1 cellular context compared by ENCODE assay signal in the genomic region with DNA sequence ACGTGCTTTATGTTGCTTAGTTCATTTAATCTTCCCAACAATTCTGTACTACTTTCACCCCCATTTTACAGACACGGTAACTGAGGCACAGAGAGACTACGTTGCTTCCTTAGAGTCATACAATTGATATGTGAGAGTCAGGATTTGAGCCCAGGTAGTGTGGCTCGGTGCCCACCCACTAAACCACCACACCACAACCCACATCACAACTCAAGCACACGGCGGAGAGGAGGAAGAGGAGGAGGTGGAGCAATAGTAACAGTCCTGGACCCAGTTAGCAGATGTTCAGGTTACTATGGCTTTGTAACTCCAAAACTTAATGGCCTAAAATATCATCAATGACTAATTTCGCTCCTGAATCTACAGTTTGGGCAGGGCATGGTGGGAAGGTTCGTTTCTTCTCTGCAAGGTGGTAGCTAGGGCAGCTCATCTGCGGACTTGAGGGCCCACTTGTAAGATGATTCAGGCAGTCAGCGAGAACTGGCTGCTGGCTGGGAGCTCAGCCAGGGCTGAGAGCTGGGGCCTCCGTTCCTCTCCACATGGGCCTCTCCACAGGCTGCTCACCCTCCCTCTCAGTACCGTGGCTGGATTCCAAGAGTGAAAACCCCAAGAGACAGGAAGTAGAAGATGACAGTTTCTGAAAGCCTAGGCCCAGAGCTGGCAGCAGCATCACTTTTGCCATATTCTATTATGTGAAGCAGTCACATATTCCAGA.
TF ChIP-seq lines count a peak whose summit lies in the region.

No MANE protein-coding gene starts in this region.

TF ChIP-seq in H1, 55 proteins besides CTCF, POLR2A, EP300 and RAD21 (continued from another document):
- TF ChIP-seq, protein P1, sequence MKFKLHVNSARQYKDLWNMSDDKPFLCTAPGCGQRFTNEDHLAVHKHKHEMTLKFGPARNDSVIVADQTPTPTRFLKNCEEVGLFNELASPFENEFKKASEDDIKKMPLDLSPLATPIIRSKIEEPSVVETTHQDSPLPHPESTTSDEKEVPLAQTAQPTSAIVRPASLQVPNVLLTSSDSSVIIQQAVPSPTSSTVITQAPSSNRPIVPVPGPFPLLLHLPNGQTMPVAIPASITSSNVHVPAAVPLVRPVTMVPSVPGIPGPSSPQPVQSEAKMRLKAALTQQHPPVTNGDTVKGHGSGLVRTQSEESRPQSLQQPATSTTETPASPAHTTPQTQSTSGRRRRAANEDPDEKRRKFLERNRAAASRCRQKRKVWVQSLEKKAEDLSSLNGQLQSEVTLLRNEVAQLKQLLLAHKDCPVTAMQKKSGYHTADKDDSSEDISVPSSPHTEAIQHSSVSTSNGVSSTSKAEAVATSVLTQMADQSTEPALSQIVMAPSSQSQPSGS (IDR thresholded peaks at IDR 0.05; ENCODE audit: low read length) = no peak
- TF ChIP-seq SP1 (IDR thresholded peaks at IDR 0.05; ENCODE audit: low read depth, low read length) (no peak), EZH2 (IDR thresholded peaks at IDR 0.05; ENCODE audit: low read depth, low read length, severe bottlenecking) (no peak)
